17 cellular contexts compared by ENCODE assay signal in genomic region chr3:7874116-7874515, GRCh38.
DNase-seq lines count a peak whose midpoint lies in the region; FAIRE-seq and TF ChIP-seq lines count a peak whose summit lies in the region.
"Had no signal": no experiment of that assay in that cellular context is flagged by ENCODE, and none has a peak within 500 bp of the region (broad histone marks: within the 10 kb centered on the region; RNA-seq: fewer than 3 reads in every experiment).

No MANE protein-coding gene starts in this region.

- no peak overlapping the region for H4K5ac ChIP-seq in H1 (ENCODE audit: insufficient read length, low read depth, low read length)

- no peak overlapping the region for H3K4ac ChIP-seq in H1 (replicated peaks; ENCODE audit: insufficient read length, low read depth, low read length)
- no peak overlapping the region for H3K4ac ChIP-seq in mesenchymal stem cell (ENCODE audit: low read depth in 1 of 2, low read length in 2 of 2)

- H3K9ac ChIP-seq in H1 (replicated peaks in 1 of 4; ENCODE audit: extremely low read depth in 1 of 4, low read depth in 3 of 4, low read length in 3 of 4) (no peak overlapping the region), keratinocyte (ENCODE audit: control insufficient read depth, extremely low read depth, insufficient read depth, low read length) (no peak overlapping the region), mesenchymal stem cell (ENCODE audit: low read length) (no peak overlapping the region)

- no peak overlapping the region for H3K4me3 ChIP-seq in H1 (ENCODE audit: extremely low read depth in 1 of 4, insufficient read depth in 2 of 4, low read depth in 3 of 4, low read length in 4 of 4)
- no peak overlapping the region for H3K4me3 ChIP-seq in keratinocyte (ENCODE audit: control insufficient read depth in 2 of 3, extremely low read depth in 1 of 3, insufficient read depth in 2 of 3, low read depth in 1 of 3, low read length in 3 of 3)
- no peak overlapping the region for H3K4me3 ChIP-seq in mesenchymal stem cell (ENCODE audit: insufficient read depth in 1 of 2, low read depth in 1 of 2, low read length in 2 of 2)

- H2BK120ac ChIP-seq in H1 (replicated peaks; ENCODE audit: low read depth, low read length) (no peak overlapping the region), mesenchymal stem cell (ENCODE audit: low read depth, low read length) (no peak overlapping the region)

- no peak overlapping the region for H3K56ac ChIP-seq in H1 (replicated peaks; ENCODE audit: insufficient read length, low read depth, low read length)

- H2AK5ac ChIP-seq in H1 (ENCODE audit: low read depth, low read length): no peak overlapping the region
- H2AK5ac ChIP-seq in mesenchymal stem cell (ENCODE audit: low read length, severe bottlenecking): no peak overlapping the region

- TF ChIP-seq CTCF in H1 (IDR thresholded peaks at IDR 0.05; ENCODE audit: control extremely low read depth in 1 of 3, insufficient read depth in 1 of 3, low read depth in 1 of 3, low read length in 3 of 3): no peak
- no peak for TF ChIP-seq CTCF in keratinocyte (optimal IDR thresholded peaks at IDR 0.05 in 1 of 3, IDR thresholded peaks at IDR 0.05 in 1 of 3, conservative IDR thresholded peaks at IDR 0.05 in 1 of 3; ENCODE audit: extremely low read depth in 1 of 3, insufficient read depth in 2 of 3, low read length in 3 of 3)

- dilution Hi-C loops in keratinocyte (cut with MboI; ENCODE audit: extremely low pct_ligation_motif_present, low sequenced_read_pairs): no loop called here

- DNase-seq in COLO829 (ENCODE audit: low spot score): peak; percentile 12
- DNase-seq in amniotic epithelial cell (ENCODE audit: low read depth): peak; percentile 11
- no peak for DNase-seq in H1 (ENCODE audit: low read depth in 1 of 2, low spot score in 2 of 2)
- DNase-seq in keratinocyte (ENCODE audit: low read depth, low spot score): peak; percentile 35
- no peak for DNase-seq in NCI-H345 (lab: John Stamatoyannopoulos, UW)
- DNase-seq in activated CD4-positive, alpha-beta T cell treated with anti-CD3 and anti-CD28 coated beads, Interleukin-2, amount 50 U/mL, for 1 hour: no peak
- DNase-seq in mesenchymal stem cell: no peak
- no peak for DNase-seq in AG20443 (ENCODE audit: low spot score)
- DNase-seq: AML-193, Caco-2, DMS79, KG1, NCI-H1417 treated with DMSO at 0.1 percent for 48 hours, NCI-H1930, NCI-H446 treated with DMSO at 0.1 percent for 48 hours, NCI-H748 treated with DMSO at 0.1 percent for 48 hours had no signal

- H3K9me3 ChIP-seq in H1 (ENCODE audit: insufficient read depth in 2 of 2, low read depth in 1 of 2, low read length in 1 of 2) (no peaks in the 10 kb centered on the region), keratinocyte (ENCODE audit: control insufficient read depth, low read depth, low read length) (no peaks in the 10 kb centered on the region), mesenchymal stem cell (ENCODE audit: control insufficient read depth, low read length) (no peaks in the 10 kb centered on the region)
- H3K9me3 ChIP-seq: Caco-2 had no signal

- no peaks in the 10 kb centered on the region for H4K20me1 ChIP-seq in H1 (replicated peaks in 1 of 2; ENCODE audit: control insufficient read depth in 1 of 2, insufficient read depth in 2 of 2, low read length in 2 of 2)
- no peaks in the 10 kb centered on the region for H4K20me1 ChIP-seq in keratinocyte (ENCODE audit: control insufficient read depth, extremely low read depth, insufficient read depth, low read length)

- no peak for TF ChIP-seq POLR2A in H1 (IDR thresholded peaks at IDR 0.05; ENCODE audit: control extremely low read depth in 1 of 2, low read depth in 2 of 2, low read length in 2 of 2)

- H2BK15ac ChIP-seq in H1 (ENCODE audit: low read length) (no peak overlapping the region), mesenchymal stem cell (ENCODE audit: low read depth, poor library complexity, severe bottlenecking) (no peak overlapping the region)

- H3K27ac ChIP-seq in H1 (ENCODE audit: low read depth, low read length) (no peak overlapping the region), keratinocyte (ENCODE audit: control insufficient read depth, insufficient read depth, low read length) (no peak overlapping the region), mesenchymal stem cell (ENCODE audit: low read length, poor library complexity, severe bottlenecking) (no peak overlapping the region)

- H3K79me2 ChIP-seq in H1 (ENCODE audit: control insufficient read depth in 1 of 2, insufficient read depth in 2 of 2, low read length in 2 of 2) (no peaks in the 10 kb centered on the region), keratinocyte (ENCODE audit: control insufficient read depth, insufficient read depth, low read length) (no peaks in the 10 kb centered on the region)

- POLR2A ChIA-PET in H1 (lab: Charles Lee; ENCODE audit: partially characterized antibody): no interaction called here

- H3K4me2 ChIP-seq in H1 (ENCODE audit: insufficient read depth in 1 of 2, low read depth in 2 of 2, low read length in 2 of 2) (no peak overlapping the region), keratinocyte (ENCODE audit: control insufficient read depth, extremely low read depth, insufficient read depth, low read depth, low read length) (peak overlapping the region; percentile 33), mesenchymal stem cell (ENCODE audit: low read length, poor library complexity, severe bottlenecking) (no peak overlapping the region)

- H3K14ac ChIP-seq in H1 (ENCODE audit: insufficient read length) (no peak overlapping the region), mesenchymal stem cell (ENCODE audit: low read length in 2 of 2) (no peak overlapping the region)

- H3K27me3 ChIP-seq in H1 (replicated peaks in 1 of 4; ENCODE audit: control insufficient read depth in 3 of 4, extremely low read depth in 1 of 4, insufficient read depth in 3 of 4, low read length in 3 of 4) (no peaks in the 10 kb centered on the region), keratinocyte (ENCODE audit: control insufficient read depth, extremely low read depth, insufficient read depth, low read length) (no peaks in the 10 kb centered on the region), mesenchymal stem cell (ENCODE audit: control insufficient read depth in 1 of 2, insufficient read depth in 1 of 2, low read length in 2 of 2) (no peaks in the 10 kb centered on the region)

- H2AFZ ChIP-seq in H1 (ENCODE audit: low read length): no peak overlapping the region
- no peak overlapping the region for H2AFZ ChIP-seq in keratinocyte (ENCODE audit: control insufficient read depth, low read length)
- no peak overlapping the region for H2AFZ ChIP-seq in mesenchymal stem cell (ENCODE audit: low read depth, low read length)

- H2BK5ac ChIP-seq in H1 (ENCODE audit: low read depth, low read length) (no peak overlapping the region), mesenchymal stem cell (ENCODE audit: low read depth, low read length, poor library complexity, severe bottlenecking) (no peak overlapping the region)

- TF ChIP-seq RAD21 in H1 (IDR thresholded peaks at IDR 0.05 in 1 of 2, conservative IDR thresholded peaks at IDR 0.05 in 1 of 2; ENCODE audit: low read depth in 2 of 2, low read length in 2 of 2): no peak

- H2BK12ac ChIP-seq in H1 (ENCODE audit: low read depth, low read length): no peak overlapping the region
- H2BK12ac ChIP-seq in mesenchymal stem cell (ENCODE audit: low read length in 2 of 2): no peak overlapping the region

- CTCF ChIA-PET in H1 (lab: Charles Lee; ENCODE audit: partially characterized antibody): no interaction called here

- no peak overlapping the region for H2BK20ac ChIP-seq in H1 (ENCODE audit: low read length)

- H3K23ac ChIP-seq in H1 (ENCODE audit: insufficient read length): no peak overlapping the region
- H3K23ac ChIP-seq in mesenchymal stem cell (ENCODE audit: low read length in 2 of 2): no peak overlapping the region

- H4K91ac ChIP-seq in H1 (replicated peaks; ENCODE audit: insufficient read length, low read length) (no peak overlapping the region), mesenchymal stem cell (ENCODE audit: low read length) (no peak overlapping the region)

- H3K4me1 ChIP-seq in H1 (replicated peaks in 1 of 4; ENCODE audit: control insufficient read depth in 3 of 4, insufficient read depth in 4 of 4, low read length in 3 of 4): no peaks in the 10 kb centered on the region
- H3K4me1 ChIP-seq in keratinocyte (ENCODE audit: control insufficient read depth, extremely low read depth, insufficient read depth, low read length): peaks cover 35% of the 10 kb centered on the region
- no peaks in the 10 kb centered on the region for H3K4me1 ChIP-seq in mesenchymal stem cell (ENCODE audit: control insufficient read depth, insufficient read depth, low read depth, low read length)

- H3K23me2 ChIP-seq in H1 (ENCODE audit: low read depth, low read length): no peaks in the 10 kb centered on the region

- H3K18ac ChIP-seq in H1 (ENCODE audit: extremely low read depth, low read length) (no peak overlapping the region), mesenchymal stem cell (ENCODE audit: low read depth in 1 of 2, low read length in 2 of 2) (no peak overlapping the region)

- TF ChIP-seq EP300 in H1 (IDR thresholded peaks at IDR 0.05; ENCODE audit: borderline replicate concordance in 1 of 2, low read depth in 2 of 2, low read length in 2 of 2): no peak

- H4K8ac ChIP-seq in H1 (ENCODE audit: extremely low read depth, insufficient read depth, low read length): no peak overlapping the region
- H4K8ac ChIP-seq in mesenchymal stem cell (ENCODE audit: low read length): no peak overlapping the region

- H3K36me3 ChIP-seq in H1 (ENCODE audit: control insufficient read depth in 2 of 4, insufficient read depth in 4 of 4, low read length in 3 of 4) (no peaks in the 10 kb centered on the region), keratinocyte (ENCODE audit: control insufficient read depth in 2 of 2, extremely low read depth in 1 of 2, insufficient read depth in 2 of 2, low read length in 2 of 2) (no peaks in the 10 kb centered on the region), mesenchymal stem cell (ENCODE audit: control insufficient read depth in 1 of 2, insufficient read depth in 2 of 2, low read depth in 1 of 2, low read length in 2 of 2) (no peaks in the 10 kb centered on the region)

- H3K79me1 ChIP-seq in H1 (ENCODE audit: low read depth, low read length) (no peaks in the 10 kb centered on the region), mesenchymal stem cell (replicated peaks; ENCODE audit: low read length, poor library complexity, severe bottlenecking) (no peaks in the 10 kb centered on the region)

- WGBS in H1 (ENCODE audit: extremely low coverage in 1 of 2, insufficient coverage in 1 of 2, insufficient read length in 1 of 2, insufficient replicate concordance in 2 of 2, low coverage in 1 of 2, low lambda C conversion rate in 2 of 2, missing lambda C conversion rate in 1 of 2), 2 experiments: 78% methylated on average over 1 of the region's 1 CpG; no CpG with 5 or more reads in 1 of the 2 experiments
- no CpG with 5 or more reads among the region's 1 CpG for WGBS in mesenchymal stem cell

- no peaks in the 10 kb centered on the region for H3K9me1 ChIP-seq in keratinocyte (ENCODE audit: control insufficient read depth, extremely low read depth, insufficient read depth, low read length)

- no peak for FAIRE-seq in H1 (lab: Jason Lieb, UNC)
- peak; percentile 79 for FAIRE-seq in keratinocyte (lab: Jason Lieb, UNC)
- FAIRE-seq: HepG2 had no signal

TF ChIP-seq in H1, 55 proteins besides CTCF, POLR2A, EP300 and RAD21 (continues in another document):
- TF ChIP-seq ASH2L (IDR thresholded peaks at IDR 0.05; ENCODE audit: low read length) (no peak), CHD1 (IDR thresholded peaks at IDR 0.05; ENCODE audit: low read depth, low read length) (no peak)

Comparison
In these comparisons a context has a peak if more than half of its experiments do, and no peak if none do; other contexts are left out.
1. DNase-seq: peak in COLO829 (single experiment), amniotic epithelial cell (single experiment) and keratinocyte (single experiment); none in H1 (0 of 2), NCI-H345 (single experiment), activated CD4-positive, alpha-beta T cell treated with anti-CD3 and anti-CD28 coated beads, Interleukin-2, amount 50 U/mL, for 1 hour (single experiment), mesenchymal stem cell (single experiment) and AG20443 (single experiment).